ENCODE assay signal across 1 cellular context in the genomic region with DNA sequence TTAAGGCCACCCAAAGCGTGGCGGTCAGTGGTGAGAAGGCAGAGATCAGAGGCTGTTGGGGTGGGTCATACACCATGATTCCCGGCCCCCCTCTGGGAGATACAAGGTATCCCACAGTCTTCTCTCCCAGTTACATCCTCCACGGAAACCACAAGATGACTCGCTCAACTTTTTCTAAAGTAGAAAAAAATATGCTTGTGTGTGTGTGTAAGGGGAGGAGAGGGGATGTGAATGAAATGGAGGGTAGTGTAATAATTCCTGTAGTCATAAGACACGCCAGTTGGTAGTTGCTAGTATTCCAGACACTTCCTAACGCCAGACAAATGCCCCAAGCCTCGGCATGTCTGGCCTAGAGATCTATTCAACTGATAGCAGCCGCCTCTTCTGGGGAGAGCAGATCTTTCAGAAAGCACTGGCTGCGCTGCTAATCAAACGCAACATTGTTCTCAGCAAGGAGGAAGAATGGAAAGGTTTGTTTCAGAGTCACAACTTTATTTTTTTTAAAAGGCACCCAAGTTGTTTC.
TF ChIP-seq lines count a peak whose summit lies in the region.

No MANE protein-coding gene starts in this region.

TF ChIP-seq in A549, 52 proteins besides CTCF, POLR2A, EP300 and RAD21 (continued from another document):
- TF ChIP-seq, protein P1, sequence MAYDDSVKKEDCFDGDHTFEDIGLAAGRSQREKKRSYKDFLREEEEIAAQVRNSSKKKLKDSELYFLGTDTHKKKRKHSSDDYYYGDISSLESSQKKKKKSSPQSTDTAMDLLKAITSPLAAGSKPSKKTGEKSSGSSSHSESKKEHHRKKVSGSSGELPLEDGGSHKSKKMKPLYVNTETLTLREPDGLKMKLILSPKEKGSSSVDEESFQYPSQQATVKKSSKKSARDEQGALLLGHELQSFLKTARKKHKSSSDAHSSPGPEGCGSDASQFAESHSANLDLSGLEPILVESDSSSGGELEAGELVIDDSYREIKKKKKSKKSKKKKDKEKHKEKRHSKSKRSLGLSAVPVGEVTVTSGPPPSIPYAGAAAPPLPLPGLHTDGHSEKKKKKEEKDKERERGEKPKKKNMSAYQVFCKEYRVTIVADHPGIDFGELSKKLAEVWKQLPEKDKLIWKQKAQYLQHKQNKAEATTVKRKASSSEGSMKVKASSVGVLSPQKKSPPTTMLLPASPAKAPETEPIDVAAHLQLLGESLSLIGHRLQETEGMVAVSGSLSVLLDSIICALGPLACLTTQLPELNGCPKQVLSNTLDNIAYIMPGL (CRISPR knock-in tag; IDR thresholded peaks at IDR 0.05; ENCODE audit: borderline replicate concordance), result no peak
- no peak for TF ChIP-seq EHMT2 (IDR thresholded peaks at IDR 0.05; ENCODE audit: low read depth)
- TF ChIP-seq HOXB13 (CRISPR knock-in tag; IDR thresholded peaks at IDR 0.05; ENCODE audit: low read depth), result 0 out of 2 replicates have a peak, but pooled peaks have one; percentile 44
- no peak for TF ChIP-seq CHD4 (IDR thresholded peaks at IDR 0.05; ENCODE audit: borderline replicate concordance)
- TF ChIP-seq, protein P2, sequence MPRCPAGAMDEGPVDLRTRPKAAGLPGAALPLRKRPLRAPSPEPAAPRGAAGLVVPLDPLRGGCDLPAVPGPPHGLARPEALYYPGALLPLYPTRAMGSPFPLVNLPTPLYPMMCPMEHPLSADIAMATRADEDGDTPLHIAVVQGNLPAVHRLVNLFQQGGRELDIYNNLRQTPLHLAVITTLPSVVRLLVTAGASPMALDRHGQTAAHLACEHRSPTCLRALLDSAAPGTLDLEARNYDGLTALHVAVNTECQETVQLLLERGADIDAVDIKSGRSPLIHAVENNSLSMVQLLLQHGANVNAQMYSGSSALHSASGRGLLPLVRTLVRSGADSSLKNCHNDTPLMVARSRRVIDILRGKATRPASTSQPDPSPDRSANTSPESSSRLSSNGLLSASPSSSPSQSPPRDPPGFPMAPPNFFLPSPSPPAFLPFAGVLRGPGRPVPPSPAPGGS (IDR thresholded peaks at IDR 0.05), result 0 out of 3 replicates have a peak, but pooled peaks have one; percentile 16
- no peak for TF ChIP-seq FOXS1 (CRISPR knock-in tag; IDR thresholded peaks at IDR 0.05)
- TF ChIP-seq HOXA7 (CRISPR knock-in tag; IDR thresholded peaks at IDR 0.05), result 0 out of 2 replicates have a peak, but pooled peaks have one; percentile 26
- TF ChIP-seq, protein P3, sequence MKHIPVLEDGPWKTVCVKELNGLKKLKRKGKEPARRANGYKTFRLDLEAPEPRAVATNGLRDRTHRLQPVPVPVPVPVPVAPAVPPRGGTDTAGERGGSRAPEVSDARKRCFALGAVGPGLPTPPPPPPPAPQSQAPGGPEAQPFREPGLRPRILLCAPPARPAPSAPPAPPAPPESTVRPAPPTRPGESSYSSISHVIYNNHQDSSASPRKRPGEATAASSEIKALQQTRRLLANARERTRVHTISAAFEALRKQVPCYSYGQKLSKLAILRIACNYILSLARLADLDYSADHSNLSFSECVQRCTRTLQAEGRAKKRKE (CRISPR knock-in tag; IDR thresholded peaks at IDR 0.05; ENCODE audit: low read depth), result no peak
